8 cellular contexts compared by ENCODE assay signal in the genomic region with DNA sequence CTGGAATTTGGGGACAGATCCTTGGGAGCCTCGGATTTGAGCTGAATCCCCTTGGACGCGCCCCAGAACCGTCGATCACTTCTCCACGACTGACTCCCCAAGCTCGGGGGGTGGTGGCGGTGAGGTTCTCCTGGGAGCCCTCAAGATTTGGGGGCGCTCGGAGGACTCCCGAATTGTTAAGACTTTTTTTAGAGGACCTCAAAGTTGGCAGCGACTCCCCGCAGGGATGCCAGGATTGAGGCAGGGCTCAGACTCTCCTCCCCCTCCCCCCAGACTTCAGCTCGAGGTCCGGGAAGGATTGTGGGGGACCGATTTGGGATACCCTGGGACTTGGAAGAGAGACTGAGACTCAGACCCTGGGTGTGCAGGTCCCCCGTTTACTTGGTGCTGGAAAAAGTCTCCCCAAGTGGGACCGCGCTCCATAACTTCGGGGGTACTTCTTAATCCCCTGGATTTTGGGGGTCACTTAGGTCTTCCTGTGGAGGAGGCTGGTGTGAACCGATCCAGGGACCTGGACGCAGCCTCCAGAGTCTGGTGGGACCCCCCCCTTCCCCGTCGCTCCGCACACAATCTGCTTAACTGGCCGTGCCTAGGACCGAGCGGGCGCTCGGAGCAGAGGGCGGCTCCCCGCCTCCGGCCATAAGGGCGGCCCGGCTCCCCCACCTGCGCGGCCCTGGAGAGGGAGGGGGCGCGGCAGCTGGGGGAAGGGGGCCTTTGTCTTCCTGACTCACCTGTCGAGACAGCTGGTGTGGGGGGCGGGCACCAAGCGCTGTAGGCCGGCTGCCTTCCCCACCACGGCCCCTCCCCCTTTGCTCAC. TPM values are rescaled to one million over a fixed set of nuclear protein-coding genes. Genes with fewer than 3 reads are reported as not detected.
DNase-seq lines count a peak whose midpoint lies in the region; ATAC-seq and TF ChIP-seq lines count a peak whose summit lies in the region.

No MANE protein-coding gene starts in this region.

- peaks cover 30% of the 10 kb centered on the region for H3K4me1 Mint-ChIP-seq in activated T-helper 2 cell treated with anti-CD3 and anti-CD28 coated beads, Interferon-gamma antibody, Interleukin-2, Interleukin-4, amounts not matched to agents 10 μg/mL and 5 μg/mL and 100 μg/mL, durations not matched to agents 14 hours and 24 hours and 36 hours (ENCODE audit: low read depth)
- H3K4me1 Mint-ChIP-seq in glutamatergic neuron (ENCODE audit: low read depth, unreplicated experiment), result no peaks in the 10 kb centered on the region

- DNase-seq in EL (peak; percentile 31), NCI-H146 treated with DMSO at 0.1 percent for 48 hours (lab: John Stamatoyannopoulos, UW; ENCODE audit: unreplicated experiment) (peak; percentile 41), glutamatergic neuron (peak; percentile 75), NCI-H2107 (lab: John Stamatoyannopoulos, UW) (no peak), KBM-7 (no peak)
- DNase-seq in activated T-helper 2 cell treated with anti-CD3 and anti-CD28 coated beads, Interferon-gamma antibody, Interleukin-2, Interleukin-4, amounts not matched to agents 10 μg/mL and 5 μg/mL and 100 μg/mL, durations not matched to agents 14 hours and 24 hours and 36 hours (ENCODE audit: low spot score), result peak; percentile 21

- TF ChIP-seq CTCF in glutamatergic neuron (IDR thresholded peaks at IDR 0.05; ENCODE audit: partially characterized antibody, unreplicated experiment) (no peak), parathyroid adenoma (IDR thresholded peaks at IDR 0.05) (no peak)

- peak overlapping the region; percentile 61 for H3K9ac ChIP-seq in parathyroid adenoma

- H3K4me2 ChIP-seq in parathyroid adenoma (ENCODE audit: low read length), result peak overlapping the region; percentile 84

- H3K27me3 ChIP-seq in parathyroid adenoma (ENCODE audit: control insufficient read depth, insufficient read depth, low read length), result no peaks in the 10 kb centered on the region

- H3K27me3 Mint-ChIP-seq in activated T-helper 2 cell treated with anti-CD3 and anti-CD28 coated beads, Interferon-gamma antibody, Interleukin-2, Interleukin-4, amounts not matched to agents 10 μg/mL and 5 μg/mL and 100 μg/mL, durations not matched to agents 14 hours and 24 hours and 36 hours (ENCODE audit: low read depth), result no peaks in the 10 kb centered on the region
- peaks cover 8% of the 10 kb centered on the region for H3K27me3 Mint-ChIP-seq in glutamatergic neuron (ENCODE audit: unreplicated experiment)

- intact Hi-C loops in activated T-helper 2 cell treated with anti-CD3 and anti-CD28 coated beads, Interferon-gamma antibody, Interleukin-2, Interleukin-4, amounts not matched to agents 10 μg/mL and 5 μg/mL and 100 μg/mL, durations not matched to agents 14 hours and 24 hours and 36 hours (cut with micrococcal nuclease), result loop anchor here (2.0 to 5.0 kb wide), 4 partner anchors 15 to 184 kb away; partner anchors contain the start of genes OPA3, QPCTL and SNRPD2

- no peak overlapping the region for H3K27ac Mint-ChIP-seq in activated T-helper 2 cell treated with anti-CD3 and anti-CD28 coated beads, Interferon-gamma antibody, Interleukin-2, Interleukin-4, amounts not matched to agents 10 μg/mL and 5 μg/mL and 100 μg/mL, durations not matched to agents 14 hours and 24 hours and 36 hours
- peak overlapping the region; percentile 33 for H3K27ac Mint-ChIP-seq in glutamatergic neuron (ENCODE audit: unreplicated experiment)

- H3K4me1 ChIP-seq in parathyroid adenoma, result peaks cover 4% of the 10 kb centered on the region

- H3K4me3 Mint-ChIP-seq in activated T-helper 2 cell treated with anti-CD3 and anti-CD28 coated beads, Interferon-gamma antibody, Interleukin-2, Interleukin-4, amounts not matched to agents 10 μg/mL and 5 μg/mL and 100 μg/mL, durations not matched to agents 14 hours and 24 hours and 36 hours (ENCODE audit: low read depth), result peak overlapping the region; percentile 99
- H3K4me3 Mint-ChIP-seq in glutamatergic neuron (ENCODE audit: unreplicated experiment), result peak overlapping the region; percentile 98

- peaks cover 33% of the 10 kb centered on the region for H3K36me3 Mint-ChIP-seq in activated T-helper 2 cell treated with anti-CD3 and anti-CD28 coated beads, Interferon-gamma antibody, Interleukin-2, Interleukin-4, amounts not matched to agents 10 μg/mL and 5 μg/mL and 100 μg/mL, durations not matched to agents 14 hours and 24 hours and 36 hours (ENCODE audit: low read depth)
- H3K36me3 Mint-ChIP-seq in glutamatergic neuron (ENCODE audit: unreplicated experiment), result no peaks in the 10 kb centered on the region

- H3K4me3 ChIP-seq in parathyroid adenoma (ENCODE audit: low read depth, low read length), result peak overlapping the region; percentile 92

- in situ Hi-C loops in KBM-7 (cut with MboI; ENCODE audit: low pct_unique_long_range_greater_than_20kb, low sequenced_read_pairs), result no loop called here

- H3K9me3 ChIP-seq in parathyroid adenoma (ENCODE audit: control insufficient read depth, low read length), result no peaks in the 10 kb centered on the region

- H3K27ac ChIP-seq in parathyroid adenoma, result peak overlapping the region; percentile 81

- H2AFZ ChIP-seq in parathyroid adenoma, result peak overlapping the region; percentile 97

- peaks cover 12% of the 10 kb centered on the region for H3K79me2 ChIP-seq in parathyroid adenoma

- H3K36me3 ChIP-seq in parathyroid adenoma (ENCODE audit: control insufficient read depth, insufficient read depth, low read length), result no peaks in the 10 kb centered on the region

- ATAC-seq in GM21367 (IDR thresholded peaks at IDR 0.05; ENCODE audit: unreplicated experiment), result no peak

- H3K9me3 Mint-ChIP-seq in activated T-helper 2 cell treated with anti-CD3 and anti-CD28 coated beads, Interferon-gamma antibody, Interleukin-2, Interleukin-4, amounts not matched to agents 10 μg/mL and 5 μg/mL and 100 μg/mL, durations not matched to agents 14 hours and 24 hours and 36 hours, result no peaks in the 10 kb centered on the region
- peaks cover 4% of the 10 kb centered on the region for H3K9me3 Mint-ChIP-seq in glutamatergic neuron (ENCODE audit: unreplicated experiment)

RNA-seq across cellular contexts. Expression of gene VASP, which starts 0.8 kb away (rescaled TPM):
- total RNA-seq in activated T-helper 2 cell treated with anti-CD3 and anti-CD28 coated beads, Interferon-gamma antibody, Interleukin-2, Interleukin-4, amounts not matched to agents 10 μg/mL and 5 μg/mL and 100 μg/mL, durations not matched to agents 14 hours and 24 hours and 36 hours, result 232 and 244 TPM in 2 replicates
- total RNA-seq in glutamatergic neuron (ENCODE audit: unreplicated experiment), result 73.6 TPM

RNA-seq across cellular contexts. Expression of gene PPM1N, which starts 9.8 kb away (rescaled TPM):
- 2.5 and 3.1 TPM in 2 replicates for total RNA-seq in activated T-helper 2 cell treated with anti-CD3 and anti-CD28 coated beads, Interferon-gamma antibody, Interleukin-2, Interleukin-4, amounts not matched to agents 10 μg/mL and 5 μg/mL and 100 μg/mL, durations not matched to agents 14 hours and 24 hours and 36 hours
- 6.6 TPM for total RNA-seq in glutamatergic neuron (ENCODE audit: unreplicated experiment)

RNA-seq across cellular contexts. Expression of gene RTN2, which starts 11.2 kb away (rescaled TPM):
- total RNA-seq in activated T-helper 2 cell treated with anti-CD3 and anti-CD28 coated beads, Interferon-gamma antibody, Interleukin-2, Interleukin-4, amounts not matched to agents 10 μg/mL and 5 μg/mL and 100 μg/mL, durations not matched to agents 14 hours and 24 hours and 36 hours, result 4.0 and 8.1 TPM in 2 replicates
- 179 TPM for total RNA-seq in glutamatergic neuron (ENCODE audit: unreplicated experiment)

RNA-seq across cellular contexts. Expression of gene FOSB, which starts 40.3 kb away (rescaled TPM):
- total RNA-seq in activated T-helper 2 cell treated with anti-CD3 and anti-CD28 coated beads, Interferon-gamma antibody, Interleukin-2, Interleukin-4, amounts not matched to agents 10 μg/mL and 5 μg/mL and 100 μg/mL, durations not matched to agents 14 hours and 24 hours and 36 hours, result 10.2 and 10.9 TPM in 2 replicates
- not detected for total RNA-seq in glutamatergic neuron (ENCODE audit: unreplicated experiment)

Comparison
In these comparisons a context has a peak if more than half of its experiments do, and no peak if none do; other contexts are left out.
1. DNase-seq: peak in EL (single experiment), NCI-H146 treated with DMSO at 0.1 percent for 48 hours (single experiment), activated T-helper 2 cell treated with anti-CD3 and anti-CD28 coated beads, Interferon-gamma antibody, Interleukin-2, Interleukin-4, amounts not matched to agents 10 μg/mL and 5 μg/mL and 100 μg/mL, durations not matched to agents 14 hours and 24 hours and 36 hours (single experiment) and glutamatergic neuron (single experiment); none in NCI-H2107 (single experiment) and KBM-7 (single experiment).
2. RNA of gene RTN2, which starts 11.2 kb away (total RNA-seq): 179 TPM in glutamatergic neuron (single experiment); 4.0 to 8.1 TPM in activated T-helper 2 cell treated with anti-CD3 and anti-CD28 coated beads, Interferon-gamma antibody, Interleukin-2, Interleukin-4, amounts not matched to agents 10 μg/mL and 5 μg/mL and 100 μg/mL, durations not matched to agents 14 hours and 24 hours and 36 hours; every median in the first group is over 10 times any median in the second.